18 cellular contexts compared by ENCODE assay signal in the genomic region with DNA sequence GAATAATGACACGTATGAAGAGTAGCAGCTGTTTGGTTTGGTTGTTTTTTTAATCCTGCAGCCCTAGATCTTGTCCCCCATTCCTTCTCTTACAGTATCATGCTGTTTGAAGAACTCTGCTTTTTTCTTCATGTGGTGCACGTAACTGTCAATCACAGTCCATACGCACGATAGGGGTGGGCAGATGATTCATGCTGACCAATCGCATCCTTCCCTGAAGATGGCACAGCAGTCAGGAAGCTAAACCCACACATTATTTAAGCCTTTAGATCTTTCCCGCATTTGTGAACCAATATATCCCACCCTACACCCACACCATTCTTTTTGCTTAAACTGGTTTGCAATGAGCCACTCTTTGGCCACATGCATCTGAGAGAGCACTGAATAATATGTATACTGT.
"Had no signal": no experiment of that assay in that cellular context is flagged by ENCODE, and none has a peak within 500 bp of the region (broad histone marks: within the 10 kb centered on the region; RNA-seq: fewer than 3 reads in every experiment).

No MANE protein-coding gene starts in this region.

- ATAC-seq: effector memory CD8-positive, alpha-beta T cell; right lobe of liver had no signal

- H3K27me3 ChIP-seq: right lobe of liver, spleen had no signal

- H3K4me1 ChIP-seq: right lobe of liver, spleen had no signal

- H3K27me3 Mint-ChIP-seq: activated naive CD8-positive, alpha-beta T cell treated with anti-CD3 and anti-CD28 coated beads, Interleukin-2, amount 10 ng/mL, durations not matched to agents 7 days and 5 days; stimulated activated naive CD8-positive, alpha-beta T cell treated with anti-CD3 and anti-CD28 coated beads, Interleukin-15, Interleukin-2, amounts not matched to agents 100 ng/mL and 50 ng/mL, for 24 hours had no signal

- H3K9me3 Mint-ChIP-seq: activated naive CD8-positive, alpha-beta T cell treated with anti-CD3 and anti-CD28 coated beads, Interleukin-2, amount 10 ng/mL, durations not matched to agents 7 days and 5 days; effector memory CD8-positive, alpha-beta T cell; stimulated activated naive CD8-positive, alpha-beta T cell treated with anti-CD3 and anti-CD28 coated beads, Interleukin-15, Interleukin-2, amounts not matched to agents 100 ng/mL and 50 ng/mL, for 24 hours had no signal

- H3K36me3 ChIP-seq: right lobe of liver, spleen, thoracic aorta had no signal

- H3K27ac Mint-ChIP-seq: activated naive CD8-positive, alpha-beta T cell treated with anti-CD3 and anti-CD28 coated beads, Interleukin-2, amount 10 ng/mL, durations not matched to agents 7 days and 5 days; effector memory CD8-positive, alpha-beta T cell; stimulated activated naive CD8-positive, alpha-beta T cell treated with anti-CD3 and anti-CD28 coated beads, Interleukin-15, Interleukin-2, amounts not matched to agents 100 ng/mL and 50 ng/mL, for 24 hours had no signal

- H3K4me3 ChIP-seq: lung, right lobe of liver, spleen, thoracic aorta had no signal

- DNase-seq: activated CD4-positive, alpha-beta T cell treated with anti-CD3 and anti-CD28 coated beads, Interleukin-2, amount 50 U/mL, for 1 hour; activated CD8-positive, alpha-beta memory T cell treated with anti-CD3 and anti-CD28 coated beads for 24 hours; activated naive CD4-positive, alpha-beta T cell; activated naive CD8-positive, alpha-beta T cell treated with anti-CD3 and anti-CD28 coated beads, Interleukin-2, amount 10 ng/mL, durations not matched to agents 7 days and 5 days; anterior cingulate cortex; dermis blood vessel endothelial cell; effector memory CD8-positive, alpha-beta T cell; foreskin melanocyte; head of caudate nucleus; midbrain; right lobe of liver; spleen; T-helper 2 cell had no signal

- H3K27ac ChIP-seq: right lobe of liver, spleen, thoracic aorta had no signal

- H3K9me3 ChIP-seq: right lobe of liver, thoracic aorta had no signal

- FAIRE-seq: islet of Langerhans, TTC549 had no signal

- H3K4me1 Mint-ChIP-seq: activated naive CD8-positive, alpha-beta T cell treated with anti-CD3 and anti-CD28 coated beads, Interleukin-2, amount 10 ng/mL, durations not matched to agents 7 days and 5 days had no signal

- H3K4me3 Mint-ChIP-seq: activated naive CD8-positive, alpha-beta T cell treated with anti-CD3 and anti-CD28 coated beads, Interleukin-2, amount 10 ng/mL, durations not matched to agents 7 days and 5 days; effector memory CD8-positive, alpha-beta T cell; stimulated activated naive CD8-positive, alpha-beta T cell treated with anti-CD3 and anti-CD28 coated beads, Interleukin-15, Interleukin-2, amounts not matched to agents 100 ng/mL and 50 ng/mL, for 24 hours had no signal

- H3K36me3 Mint-ChIP-seq: activated naive CD8-positive, alpha-beta T cell treated with anti-CD3 and anti-CD28 coated beads, Interleukin-2, amount 10 ng/mL, durations not matched to agents 7 days and 5 days had no signal
